ENCODE assay signal across 16 cellular contexts in genomic region chr22:46099740-46100139, GRCh38. TPM values are rescaled to one million over a fixed set of nuclear protein-coding genes. Genes with fewer than 3 reads are reported as not detected.
DNase-seq lines count a peak whose midpoint lies in the region; ATAC-seq and TF ChIP-seq lines count a peak whose summit lies in the region.
"Had no signal": no experiment of that assay in that cellular context is flagged by ENCODE, and none has a peak within 500 bp of the region (broad histone marks: within the 10 kb centered on the region; RNA-seq: fewer than 3 reads in every experiment).

No MANE protein-coding gene starts in this region.

- H3K4me1 ChIP-seq in HCT116 (ENCODE audit: control insufficient read depth in 1 of 2, insufficient read depth in 2 of 2, low read length in 2 of 2) (peaks cover 0 to 2% of the 10 kb centered on the region in 2 experiments; a peak in 1 of 4 replicates), ascending aorta (peaks cover 26 to 66% of the 10 kb centered on the region in 2 donors), lower lobe of right lung (peaks cover 53% of the 10 kb centered on the region)
- H3K4me1 ChIP-seq: HAP-1 had no signal

- peaks cover 3% of the 10 kb centered on the region; the same call in 1 of the 2 replicates for H4K20me1 ChIP-seq in HCT116 (ENCODE audit: insufficient read depth)

- DNase-seq in HCT116 (ENCODE audit: low read depth, low spot score), result no peak
- DNase-seq in ascending aorta (ENCODE audit: low spot score in 2 of 2), result no peak
- no peak for DNase-seq in lower lobe of right lung
- no peak for DNase-seq in stimulated activated CD4-positive, alpha-beta T cell treated with anti-CD3 and anti-CD28 coated beads, Interleukin-2, amount 100 ng/mL, for 24 hours
- DNase-seq in NOMO-1 treated with DMSO at 0.1 percent for 48 hours (lab: John Stamatoyannopoulos, UW; ENCODE audit: unreplicated experiment), result no peak
- DNase-seq: activated CD4-positive, alpha-beta T cell treated with anti-CD3 and anti-CD28 coated beads, Interleukin-2, amount 10 ng/mL, durations not matched to agents 24 days and 14 days; DMS53; glutamatergic neuron; stimulated activated CD4-positive, alpha-beta T cell treated with anti-CD3 and anti-CD28 coated beads, Interleukin-2, amount 100 ng/mL, for 48 hours; stimulated activated CD8-positive, alpha-beta memory T cell treated with anti-CD3 and anti-CD28 coated beads, Interleukin-4, amount 100 ng/mL, for 48 hours; T1000 had no signal

- intact Hi-C loops in HCT116 (cut with micrococcal nuclease) (no loop called here), ascending aorta (cut with DNase I) (loop anchor here (10.0 kb wide), 1 partner anchor 45 kb away; no protein-coding TSS in a partner anchor), lower lobe of right lung (cut with DNase I) (no loop called here)

- BruUV-seq in HCT116 (replicated peaks; lab: Mats Ljungman, UMichigan), result no TSS peak

- TF ChIP-seq RAD21 in HCT116 (IDR thresholded peaks at IDR 0.05; ENCODE audit: low read depth), result no peak

- H3K27ac ChIP-seq in HCT116 (ENCODE audit: low read depth, low read length) (peak overlapping the region; percentile 6; the same call in 1 of the 2 replicates), ascending aorta (peak overlapping the region; percentile 96 to 100), lower lobe of right lung (peak overlapping the region; percentile 18), temporal lobe (ENCODE audit: low read depth, low read length) (peak overlapping the region; percentile 88)

- H3K9ac ChIP-seq in HCT116 (ENCODE audit: low read length), result no peak overlapping the region

- H3K36me3 ChIP-seq in HCT116 (ENCODE audit: control insufficient read depth in 1 of 2, insufficient read depth in 2 of 2, low read length in 2 of 2), result peaks cover 16 to 33% of the 10 kb centered on the region in 2 experiments; a peak in 3 of 4 replicates
- peaks cover 56 to 62% of the 10 kb centered on the region in 2 donors for H3K36me3 ChIP-seq in ascending aorta
- H3K36me3 ChIP-seq in lower lobe of right lung, result peaks cover 70% of the 10 kb centered on the region

- TF ChIP-seq CTCF in HCT116 (IDR thresholded peaks at IDR 0.05 in 2 of 3, conservative IDR thresholded peaks at IDR 0.05 in 1 of 3; ENCODE audit: borderline replicate concordance in 1 of 3, insufficient read depth in 1 of 3, low read depth in 2 of 3, low read length in 2 of 3), result no peak
- TF ChIP-seq CTCF in ascending aorta (IDR thresholded peaks at IDR 0.05), result no peak
- TF ChIP-seq CTCF in lower lobe of right lung (IDR thresholded peaks at IDR 0.05), result no peak

- H3K4me3 ChIP-seq in HCT116 (replicated peaks in 1 of 2; ENCODE audit: low read depth in 1 of 2, low read length in 2 of 2) (no peak overlapping the region), ascending aorta (no peak overlapping the region), lower lobe of right lung (no peak overlapping the region)
- H3K4me3 ChIP-seq: HAP-1 had no signal

- ATAC-seq in HCT116, result peak; percentile 19; the same call in 1 of the 2 replicates
- no peak for ATAC-seq in lower lobe of right lung
- ATAC-seq in GM18511 (IDR thresholded peaks at IDR 0.05; ENCODE audit: unreplicated experiment), result no peak
- ATAC-seq in HG02885 (IDR thresholded peaks at IDR 0.05; ENCODE audit: poor library complexity, unreplicated experiment), result no peak
- ATAC-seq: Right ventricle myocardium inferior had no signal

- no peaks in the 10 kb centered on the region for H3K9me3 ChIP-seq in HCT116 (ENCODE audit: control insufficient read depth in 1 of 2, insufficient read depth in 1 of 2, low read depth in 1 of 2, low read length in 2 of 2)
- H3K9me3 ChIP-seq in ascending aorta, result no peaks in the 10 kb centered on the region
- no peaks in the 10 kb centered on the region for H3K9me3 ChIP-seq in lower lobe of right lung
- H3K9me3 ChIP-seq: HAP-1 had no signal

- no peaks in the 10 kb centered on the region for H3K27me3 ChIP-seq in HCT116 (ENCODE audit: insufficient read depth, low read length)
- H3K27me3 ChIP-seq in ascending aorta, result no peaks in the 10 kb centered on the region
- H3K27me3 ChIP-seq in lower lobe of right lung (ENCODE audit: low read depth), result no peaks in the 10 kb centered on the region

- no peaks in the 10 kb centered on the region for H3K9me2 ChIP-seq in HCT116 (ENCODE audit: insufficient read depth)

- no peak overlapping the region for H2AFZ ChIP-seq in HCT116 (ENCODE audit: low read depth, low read length, poor library complexity, severe bottlenecking)

- CTCF ChIA-PET in HCT116 (lab: Charles Lee), result no interaction called here

- peaks cover 73% of the 10 kb centered on the region for H3K79me2 ChIP-seq in HCT116 (ENCODE audit: insufficient read depth, low read length)

- RAD21 ChIA-PET in HCT116 (lab: Charles Lee; ENCODE audit: low non-redundant PET in 1 of 2, low total read pairs in 2 of 2, uncharacterized antibody in 2 of 2, unreplicated experiment in 2 of 2), result no interaction called here

- TF ChIP-seq POLR2A in HCT116 (IDR thresholded peaks at IDR 0.05; ENCODE audit: borderline replicate concordance, extremely low read depth, insufficient read depth, insufficient read length), result no peak

- H3K4me2 ChIP-seq in HCT116 (ENCODE audit: low read length), result no peak overlapping the region

- POLR2A ChIA-PET in HCT116 (lab: Charles Lee), result no interaction called here

TF ChIP-seq in HCT116, 20 proteins besides CTCF, POLR2A, EP300 and RAD21:
- TF ChIP-seq ZNF274 (IDR thresholded peaks at IDR 0.05; ENCODE audit: low read depth, low read length) (no peak), POLR2AphosphoS5 (IDR thresholded peaks at IDR 0.05; ENCODE audit: low read depth, low read length) (0 out of 2 replicates have a peak, but pooled peaks have one; percentile 31)

RNA-seq across cellular contexts. Expression of gene PPARA, which starts 50.6 kb away (rescaled TPM):
- total RNA-seq in HCT116 (2021; ENCODE audit: unreplicated experiment) (14.5 TPM), ascending aorta (20.1 TPM), lower lobe of right lung (20.5 TPM), temporal lobe (4.9 TPM)
- polyA plus RNA-seq in HCT116 (2012), result 4.8 and 5.6 TPM in 2 replicates

Comparison
In these comparisons a context has a peak if more than half of its experiments do, and no peak if none do; other contexts are left out.
1. H3K27ac ChIP-seq: peak in every context shown above with its lines; median percentile 98 in ascending aorta; 88 in temporal lobe; 18 in lower lobe of right lung; 6 in HCT116.